ENCODE assay signal across 9 cellular contexts in genomic region chr2:105455488-105455991, GRCh38. TPM values are rescaled to one million over a fixed set of nuclear protein-coding genes. Genes with fewer than 3 reads are reported as not detected.
DNase-seq lines count a peak whose midpoint lies in the region; ATAC-seq, FAIRE-seq and TF ChIP-seq lines count a peak whose summit lies in the region.
"Had no signal": no experiment of that assay in that cellular context is flagged by ENCODE, and none has a peak within 500 bp of the region (broad histone marks: within the 10 kb centered on the region; RNA-seq: fewer than 3 reads in every experiment).

No MANE protein-coding gene starts in this region.

- TF ChIP-seq CTCF in HFFc6 (IDR thresholded peaks at IDR 0.05) (no peak), fibroblast of the aortic adventitia (IDR thresholded peaks at IDR 0.05; ENCODE audit: insufficient read depth, low read length) (no peak), thyroid gland (IDR thresholded peaks at IDR 0.05) (no peak)

- H3K9me3 Mint-ChIP-seq in HFFc6: no peaks in the 10 kb centered on the region
- H3K9me3 Mint-ChIP-seq: activated B cell treated with CpG ODN at 0.5 μM for 24 hours had no signal

- peak; percentile 98 for FAIRE-seq in RCC 7860 (lab: Jason Lieb, UNC)

- peaks cover 10 to 24% of the 10 kb centered on the region in 2 donors for H3K4me1 ChIP-seq in thyroid gland

- peaks cover 39% of the 10 kb centered on the region for H3K4me1 Mint-ChIP-seq in HFFc6 (ENCODE audit: low read depth)
- H3K4me1 Mint-ChIP-seq: activated B cell treated with CpG ODN at 0.5 μM for 24 hours had no signal

- peak overlapping the region; percentile 65 for H3K4me3 Mint-ChIP-seq in HFFc6
- H3K4me3 Mint-ChIP-seq: activated B cell treated with CpG ODN at 0.5 μM for 24 hours had no signal

- WGBS in thyroid gland, 2 donors: 26 to 47% methylated on average over 3 of the region's 3 CpGs

- H3K36me3 ChIP-seq in thyroid gland: no peaks in the 10 kb centered on the region

- H3K27ac Mint-ChIP-seq in HFFc6: peak overlapping the region; percentile 91
- H3K27ac Mint-ChIP-seq: activated B cell treated with CpG ODN at 0.5 μM for 24 hours had no signal

- intact Hi-C loops in thyroid gland (cut with DNase I): no loop called here

- TF ChIP-seq POLR2A in thyroid gland (IDR thresholded peaks at IDR 0.05): no peak

- no peak for ATAC-seq in GM21526 (IDR thresholded peaks at IDR 0.05; ENCODE audit: low FRiP score, unreplicated experiment)
- no peak for ATAC-seq in GM18519 (IDR thresholded peaks at IDR 0.05; ENCODE audit: low FRiP score, unreplicated experiment)

- H3K36me3 Mint-ChIP-seq in HFFc6 (ENCODE audit: low read depth): peaks cover 5% of the 10 kb centered on the region; the same call in 1 of the 2 replicates

- no peaks in the 10 kb centered on the region for H3K9me3 ChIP-seq in thyroid gland

- no peaks in the 10 kb centered on the region for H3K27me3 ChIP-seq in thyroid gland

- DNase-seq in HFFc6 (peak; percentile 94), RCC 7860 (ENCODE audit: low spot score) (peak; percentile 97), fibroblast of the aortic adventitia (ENCODE audit: low read depth) (peak; percentile 97), thyroid gland (peak; percentile 60 to 70), activated T-cell treated with anti-CD3 and anti-CD28 coated beads for 4 hours (no peak), NOMO-1 treated with DMSO at 0.1 percent for 48 hours (lab: John Stamatoyannopoulos, UW; ENCODE audit: unreplicated experiment) (no peak)
- DNase-seq: activated B cell treated with CpG ODN at 0.5 μM for 24 hours had no signal

- H3K27me3 Mint-ChIP-seq in HFFc6 (ENCODE audit: insufficient read depth): peaks cover 5% of the 10 kb centered on the region

- H3K4me3 ChIP-seq in fibroblast of the aortic adventitia (ENCODE audit: low read depth, low read length) (no peak overlapping the region), thyroid gland (replicated peaks in 1 of 3) (no peak overlapping the region)

- peak overlapping the region in 1 of 3 donors; percentile 57 for H3K27ac ChIP-seq in thyroid gland

RNA-seq across cellular contexts. Expression of gene FHL2, which starts 56.7 kb away (rescaled TPM):
- 100 to 1,000 TPM; 211 to 281 (median 243) TPM for total RNA-seq in HFFc6 (2021; fragmentation: NEBNext Ultra II Directional; extraction: Animal tissue kit (Norgen Biotek cat#: 25700))
- total RNA-seq in fibroblast of the aortic adventitia (ENCODE audit: low replicate concordance) (92.4 and 267 TPM in 2 replicates), thyroid gland (10 to 100 TPM; 36.7 to 81.2 (median 44.0) TPM)

Comparison
In these comparisons a context has a peak if more than half of its experiments do, and no peak if none do; other contexts are left out.
1. DNase-seq: peak in HFFc6 (single experiment), RCC 7860 (single experiment), fibroblast of the aortic adventitia (single experiment) and thyroid gland (2 of 2); none in activated T-cell treated with anti-CD3 and anti-CD28 coated beads for 4 hours (single experiment) and NOMO-1 treated with DMSO at 0.1 percent for 48 hours (single experiment).